Comparison of ENCODE assay signal across 36 cellular contexts in the genomic region with DNA sequence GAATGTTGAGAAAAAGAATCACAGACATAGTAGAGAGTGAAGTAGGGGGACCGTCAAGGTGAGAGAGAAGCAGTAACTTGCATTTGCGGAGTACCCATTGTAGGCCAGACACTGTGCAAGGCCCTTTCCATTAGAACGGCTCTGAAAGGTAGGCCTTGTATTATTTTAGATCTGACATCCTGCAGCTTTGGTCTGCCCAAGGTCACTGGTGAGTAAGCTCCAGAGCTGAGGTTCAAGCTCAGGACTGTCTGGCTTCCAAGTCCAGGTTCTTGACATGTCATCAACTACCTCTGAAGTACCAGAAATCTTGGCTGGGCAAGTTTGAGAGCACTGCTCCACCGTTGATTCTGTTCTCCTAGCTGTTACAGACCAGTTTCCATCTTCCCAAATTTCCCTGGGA. TPM values are rescaled to one million over a fixed set of nuclear protein-coding genes. Genes with fewer than 3 reads are reported as not detected.
"Had no signal": no experiment of that assay in that cellular context is flagged by ENCODE, and none has a peak within 500 bp of the region (broad histone marks: within the 10 kb centered on the region; RNA-seq: fewer than 3 reads in every experiment).

No MANE protein-coding gene starts in this region.

- H3K36me3 Mint-ChIP-seq: activated CD4-positive, alpha-beta memory T cell treated with anti-CD3 and anti-CD28 coated beads for 36 hours; activated naive CD4-positive, alpha-beta T cell treated with anti-CD3 and anti-CD28 coated beads, Interleukin-2, amount 50 U/mL, for 72 hours; activated naive CD8-positive, alpha-beta T cell treated with anti-CD3 and anti-CD28 coated beads for 36 hours; brain had no signal

- H3K27ac Mint-ChIP-seq: activated B cell treated with CpG ODN at 0.5 μM for 24 hours; activated CD4-positive, alpha-beta memory T cell treated with anti-CD3 and anti-CD28 coated beads for 36 hours; activated CD4-positive, alpha-beta T cell treated with anti-CD3 and anti-CD28 coated beads, Interleukin-2, amount 10 ng/mL, durations not matched to agents 24 days and 14 days; activated CD8-positive, alpha-beta T cell treated with anti-CD3 and anti-CD28 coated beads for 36 hours; activated naive CD4-positive, alpha-beta T cell treated with anti-CD3 and anti-CD28 coated beads for 36 hours; activated naive CD4-positive, alpha-beta T cell treated with anti-CD3 and anti-CD28 coated beads, Interleukin-2, amount 50 U/mL, for 72 hours; activated naive CD8-positive, alpha-beta T cell treated with anti-CD3 and anti-CD28 coated beads for 36 hours; activated T-cell treated with anti-CD3 and anti-CD28 coated beads, Interleukin-2, amount 50 U/mL, for 72 hours; activated T-helper 1 cell treated with anti-CD3 and anti-CD28 coated beads, Interleukin-12 subunit alpha, Interleukin-12 subunit beta, Interleukin-2, Interleukin-4 antibody, amounts not matched to agents 30 ng/mL and 10 ng/mL and 1 ng/mL, durations not matched to agents 14 hours and 24 hours and 36 hours; activated T-helper 17 cell treated with anti-CD3 and anti-CD28 coated beads, Interleukin-2, amount 50 U/mL, for 72 hours; brain; T-helper 1 cell treated with Interleukin-12 subunit alpha and Interleukin-12 subunit beta and Interleukin-4 antibody, amounts not matched to agents 30 μg/mL and 1 μg/mL, for 36 hours; T-helper 2 cell treated with Interferon-gamma antibody and Interleukin-4, amounts not matched to agents 5 μg/mL and 100 μg/mL, for 36 hours had no signal

- H3K27ac ChIP-seq: ascending aorta, VCaP had no signal

- H3K4me3 Mint-ChIP-seq: activated B cell treated with CpG ODN at 0.5 μM for 24 hours; activated CD4-positive, alpha-beta memory T cell treated with anti-CD3 and anti-CD28 coated beads for 36 hours; activated CD4-positive, alpha-beta T cell treated with anti-CD3 and anti-CD28 coated beads, Interleukin-2, amount 10 ng/mL, durations not matched to agents 24 days and 14 days; activated CD8-positive, alpha-beta T cell treated with anti-CD3 and anti-CD28 coated beads for 36 hours; activated naive CD4-positive, alpha-beta T cell treated with anti-CD3 and anti-CD28 coated beads for 36 hours; activated naive CD8-positive, alpha-beta T cell treated with anti-CD3 and anti-CD28 coated beads for 36 hours; activated T-cell treated with anti-CD3 and anti-CD28 coated beads, Interleukin-2, amount 50 U/mL, for 4 hours; activated T-cell treated with anti-CD3 and anti-CD28 coated beads, Interleukin-2, amount 50 U/mL, for 72 hours; activated T-helper 1 cell treated with anti-CD3 and anti-CD28 coated beads, Interleukin-12 subunit alpha, Interleukin-12 subunit beta, Interleukin-2, Interleukin-4 antibody, amounts not matched to agents 30 ng/mL and 10 ng/mL and 1 ng/mL, durations not matched to agents 14 hours and 24 hours and 36 hours; activated T-helper 17 cell treated with anti-CD3 and anti-CD28 coated beads, Interleukin-2, amount 50 U/mL, for 72 hours; brain; T-helper 1 cell treated with Interleukin-12 subunit alpha and Interleukin-12 subunit beta and Interleukin-4 antibody, amounts not matched to agents 30 μg/mL and 1 μg/mL, for 36 hours; T-helper 2 cell treated with Interferon-gamma antibody and Interleukin-4, amounts not matched to agents 5 μg/mL and 100 μg/mL, for 36 hours had no signal

- H3K4me3 ChIP-seq: ascending aorta had no signal

- ATAC-seq: activated CD8-positive, alpha-beta T cell treated with anti-CD3 and anti-CD28 coated beads for 36 hours; activated naive CD4-positive, alpha-beta T cell treated with anti-CD3 and anti-CD28 coated beads, Interleukin-2, amount 50 U/mL, for 72 hours; activated T-cell treated with anti-CD3 and anti-CD28 coated beads, Interleukin-2, amount 50 U/mL, for 4 hours; activated T-cell treated with anti-CD3 and anti-CD28 coated beads, Interleukin-2, amount 50 U/mL, for 72 hours; activated T-helper 17 cell treated with anti-CD3 and anti-CD28 coated beads, Interleukin-2, amount 50 U/mL, for 72 hours had no signal

- H3K9me3 Mint-ChIP-seq: activated B cell treated with CpG ODN at 0.5 μM for 24 hours; activated CD4-positive, alpha-beta memory T cell treated with anti-CD3 and anti-CD28 coated beads for 36 hours; activated CD4-positive, alpha-beta T cell treated with anti-CD3 and anti-CD28 coated beads, Interleukin-2, amount 10 ng/mL, durations not matched to agents 24 days and 14 days; activated CD8-positive, alpha-beta T cell treated with anti-CD3 and anti-CD28 coated beads for 36 hours; activated naive CD4-positive, alpha-beta T cell treated with anti-CD3 and anti-CD28 coated beads for 36 hours; activated naive CD4-positive, alpha-beta T cell treated with anti-CD3 and anti-CD28 coated beads, Interleukin-2, amount 50 U/mL, for 72 hours; activated naive CD8-positive, alpha-beta T cell treated with anti-CD3 and anti-CD28 coated beads for 36 hours; activated T-cell treated with anti-CD3 and anti-CD28 coated beads, Interleukin-2, amount 50 U/mL, for 4 hours; activated T-cell treated with anti-CD3 and anti-CD28 coated beads, Interleukin-2, amount 50 U/mL, for 72 hours; activated T-helper 1 cell treated with anti-CD3 and anti-CD28 coated beads, Interleukin-12 subunit alpha, Interleukin-12 subunit beta, Interleukin-2, Interleukin-4 antibody, amounts not matched to agents 30 ng/mL and 10 ng/mL and 1 ng/mL, durations not matched to agents 14 hours and 24 hours and 36 hours; activated T-helper 17 cell treated with anti-CD3 and anti-CD28 coated beads, Interleukin-2, amount 50 U/mL, for 72 hours; T-helper 1 cell treated with Interleukin-12 subunit alpha and Interleukin-12 subunit beta and Interleukin-4 antibody, amounts not matched to agents 30 μg/mL and 1 μg/mL, for 36 hours; T-helper 2 cell treated with Interferon-gamma antibody and Interleukin-4, amounts not matched to agents 5 μg/mL and 100 μg/mL, for 36 hours had no signal

- H3K4me1 Mint-ChIP-seq: activated CD4-positive, alpha-beta T cell treated with anti-CD3 and anti-CD28 coated beads, Interleukin-2, amount 10 ng/mL, durations not matched to agents 24 days and 14 days; activated T-helper 17 cell treated with anti-CD3 and anti-CD28 coated beads, Interleukin-2, amount 50 U/mL, for 72 hours had no signal

- DNase-seq: activated B cell treated with CpG ODN at 0.5 μM for 24 hours; activated CD4-positive, alpha-beta memory T cell treated with anti-CD3 and anti-CD28 coated beads for 36 hours; activated CD4-positive, alpha-beta T cell treated with anti-CD3 and anti-CD28 coated beads for 4 hours; activated CD4-positive, alpha-beta T cell treated with anti-CD3 and anti-CD28 coated beads, Interleukin-2, amount 10 ng/mL, durations not matched to agents 24 days and 14 days; activated CD4-positive, alpha-beta T cell treated with anti-CD3 and anti-CD28 coated beads, Interleukin-2, amount 50 U/mL, for 1 hour; activated CD4-positive, alpha-beta T cell treated with anti-CD3 and anti-CD28 coated beads, Interleukin-2, amount 50 U/mL, for 4 hours; activated CD4-positive, CD25-positive, alpha-beta regulatory T cell treated with anti-CD3 and anti-CD28 coated beads, Interleukin-2, amount 50 U/mL, for 72 hours; activated CD8-positive, alpha-beta memory T cell treated with anti-CD3 and anti-CD28 coated beads, Interleukin-2, amount 50 U/mL, for 4 hours; activated CD8-positive, alpha-beta T cell treated with anti-CD3 and anti-CD28 coated beads for 36 hours; activated effector memory CD4-positive, alpha-beta T cell treated with anti-CD3 and anti-CD28 coated beads, Interleukin-2, amount 50 U/mL, for 16 hours; activated gamma-delta T cell treated with Interleukin-2 at 50 U/mL for 16 hours; activated naive CD4-positive, alpha-beta T cell; activated naive CD4-positive, alpha-beta T cell treated with anti-CD3 and anti-CD28 coated beads for 36 hours; activated naive CD4-positive, alpha-beta T cell treated with anti-CD3 and anti-CD28 coated beads, Interleukin-2, amount 50 U/mL, for 16 hours; activated naive CD8-positive, alpha-beta T cell treated with anti-CD3 and anti-CD28 coated beads for 36 hours; activated T-cell treated with anti-CD3 and anti-CD28 coated beads for 4 hours; activated T-cell treated with anti-CD3 and anti-CD28 coated beads, Interleukin-2, amount 50 U/mL, for 1 hour; activated T-cell treated with anti-CD3 and anti-CD28 coated beads, Interleukin-2, amount 50 U/mL, for 4 hours; activated T-cell treated with anti-CD3 and anti-CD28 coated beads, Interleukin-2, amount 50 U/mL, for 72 hours; amygdala; anterior cingulate cortex; central memory CD4-positive, alpha-beta T cell; T-helper 1 cell; T-helper 2 cell; T-helper 9 cell had no signal

- FAIRE-seq: TTC549 had no signal

RNA-seq across cellular contexts. Expression of a gene that starts 13.2 kb away (rescaled TPM):
- total RNA-seq: activated B cell treated with CpG ODN at 0.5 μM for 24 hours; activated CD4-positive, alpha-beta memory T cell treated with anti-CD3 and anti-CD28 coated beads for 36 hours; activated CD4-positive, alpha-beta T cell treated with anti-CD3 and anti-CD28 coated beads, Interleukin-2, amount 10 ng/mL, durations not matched to agents 24 days and 14 days; activated CD8-positive, alpha-beta T cell treated with anti-CD3 and anti-CD28 coated beads for 36 hours; activated naive CD4-positive, alpha-beta T cell treated with anti-CD3 and anti-CD28 coated beads for 36 hours; activated naive CD4-positive, alpha-beta T cell treated with anti-CD3 and anti-CD28 coated beads, Interleukin-2, amount 50 U/mL, for 72 hours; activated naive CD8-positive, alpha-beta T cell treated with anti-CD3 and anti-CD28 coated beads for 36 hours; activated T-cell treated with anti-CD3 and anti-CD28 coated beads, Interleukin-2, amount 50 U/mL, for 4 hours; activated T-helper 1 cell treated with anti-CD3 and anti-CD28 coated beads, Interleukin-12 subunit alpha, Interleukin-12 subunit beta, Interleukin-2, Interleukin-4 antibody, amounts not matched to agents 30 ng/mL and 10 ng/mL and 1 ng/mL, durations not matched to agents 14 hours and 24 hours and 36 hours; activated T-helper 17 cell treated with anti-CD3 and anti-CD28 coated beads, Interleukin-2, amount 50 U/mL, for 72 hours; ascending aorta; cardiac septum; cerebellum had no signal

RNA-seq across cellular contexts. Expression of a gene that starts 29.6 kb away (rescaled TPM):
- total RNA-seq: activated B cell treated with CpG ODN at 0.5 μM for 24 hours; activated CD4-positive, alpha-beta memory T cell treated with anti-CD3 and anti-CD28 coated beads for 36 hours; activated CD4-positive, alpha-beta T cell treated with anti-CD3 and anti-CD28 coated beads, Interleukin-2, amount 10 ng/mL, durations not matched to agents 24 days and 14 days; activated CD8-positive, alpha-beta T cell treated with anti-CD3 and anti-CD28 coated beads for 36 hours; activated naive CD4-positive, alpha-beta T cell treated with anti-CD3 and anti-CD28 coated beads for 36 hours; activated naive CD4-positive, alpha-beta T cell treated with anti-CD3 and anti-CD28 coated beads, Interleukin-2, amount 50 U/mL, for 72 hours; activated naive CD8-positive, alpha-beta T cell treated with anti-CD3 and anti-CD28 coated beads for 36 hours; activated T-cell treated with anti-CD3 and anti-CD28 coated beads, Interleukin-2, amount 50 U/mL, for 4 hours; activated T-cell treated with anti-CD3 and anti-CD28 coated beads, Interleukin-2, amount 50 U/mL, for 72 hours; activated T-helper 1 cell treated with anti-CD3 and anti-CD28 coated beads, Interleukin-12 subunit alpha, Interleukin-12 subunit beta, Interleukin-2, Interleukin-4 antibody, amounts not matched to agents 30 ng/mL and 10 ng/mL and 1 ng/mL, durations not matched to agents 14 hours and 24 hours and 36 hours; activated T-helper 17 cell treated with anti-CD3 and anti-CD28 coated beads, Interleukin-2, amount 50 U/mL, for 72 hours; ascending aorta; cardiac septum; cerebellum had no signal

RNA-seq across cellular contexts. Expression of a gene that starts 44.4 kb away (rescaled TPM):
- total RNA-seq: activated B cell treated with CpG ODN at 0.5 μM for 24 hours; activated CD4-positive, alpha-beta memory T cell treated with anti-CD3 and anti-CD28 coated beads for 36 hours; activated CD4-positive, alpha-beta T cell treated with anti-CD3 and anti-CD28 coated beads, Interleukin-2, amount 10 ng/mL, durations not matched to agents 24 days and 14 days; activated naive CD4-positive, alpha-beta T cell treated with anti-CD3 and anti-CD28 coated beads for 36 hours; activated naive CD4-positive, alpha-beta T cell treated with anti-CD3 and anti-CD28 coated beads, Interleukin-2, amount 50 U/mL, for 72 hours; activated T-cell treated with anti-CD3 and anti-CD28 coated beads, Interleukin-2, amount 50 U/mL, for 4 hours; activated T-helper 1 cell treated with anti-CD3 and anti-CD28 coated beads, Interleukin-12 subunit alpha, Interleukin-12 subunit beta, Interleukin-2, Interleukin-4 antibody, amounts not matched to agents 30 ng/mL and 10 ng/mL and 1 ng/mL, durations not matched to agents 14 hours and 24 hours and 36 hours; activated T-helper 17 cell treated with anti-CD3 and anti-CD28 coated beads, Interleukin-2, amount 50 U/mL, for 72 hours; ascending aorta; cardiac septum; cerebellum had no signal

RNA-seq across cellular contexts. Expression of a gene that starts 55.3 kb away (rescaled TPM):
- total RNA-seq: activated CD4-positive, alpha-beta memory T cell treated with anti-CD3 and anti-CD28 coated beads for 36 hours; activated CD4-positive, alpha-beta T cell treated with anti-CD3 and anti-CD28 coated beads, Interleukin-2, amount 10 ng/mL, durations not matched to agents 24 days and 14 days; activated CD8-positive, alpha-beta T cell treated with anti-CD3 and anti-CD28 coated beads for 36 hours; activated naive CD4-positive, alpha-beta T cell treated with anti-CD3 and anti-CD28 coated beads for 36 hours; activated naive CD4-positive, alpha-beta T cell treated with anti-CD3 and anti-CD28 coated beads, Interleukin-2, amount 50 U/mL, for 72 hours; activated naive CD8-positive, alpha-beta T cell treated with anti-CD3 and anti-CD28 coated beads for 36 hours; activated T-helper 1 cell treated with anti-CD3 and anti-CD28 coated beads, Interleukin-12 subunit alpha, Interleukin-12 subunit beta, Interleukin-2, Interleukin-4 antibody, amounts not matched to agents 30 ng/mL and 10 ng/mL and 1 ng/mL, durations not matched to agents 14 hours and 24 hours and 36 hours; activated T-helper 17 cell treated with anti-CD3 and anti-CD28 coated beads, Interleukin-2, amount 50 U/mL, for 72 hours; ascending aorta; cardiac septum; cerebellum had no signal
